In genomic region chr6:112216699-112217551, GRCh38 we compare ENCODE assay signal across 12 cellular contexts. TPM values are rescaled to one million over a fixed set of nuclear protein-coding genes. Genes with fewer than 3 reads are reported as not detected.
DNase-seq lines count a peak whose midpoint lies in the region; ATAC-seq, FAIRE-seq and TF ChIP-seq lines count a peak whose summit lies in the region.
"Had no signal": no experiment of that assay in that cellular context is flagged by ENCODE, and none has a peak within 500 bp of the region (broad histone marks: within the 10 kb centered on the region; RNA-seq: fewer than 3 reads in every experiment).

No MANE protein-coding gene starts in this region.

- H2BK15ac ChIP-seq in mesenchymal stem cell (ENCODE audit: low read depth, poor library complexity, severe bottlenecking), result no peak overlapping the region

- ATAC-seq in HG03342 (IDR thresholded peaks at IDR 0.05; ENCODE audit: unreplicated experiment), result no peak

- CTCF ChIA-PET in MCF 10A (lab: Yijun Ruan, JAX), result interaction anchor here (0.6 to 0.7 kb wide), 3 partner anchors 9 to 1154 kb away, joined by 3 to 4 read pairs (median 3); no protein-coding TSS in a partner anchor

- FAIRE-seq in HTR-8/SVneo (lab: Jason Lieb, UNC), result peak; percentile 49

- H3K4me2 ChIP-seq in mesenchymal stem cell (ENCODE audit: low read length, poor library complexity, severe bottlenecking), result no peak overlapping the region

- WGBS in mesenchymal stem cell, result 29% methylated on average over 5 of the region's 6 CpGs

- no peak for TF ChIP-seq CTCF in MCF 10A (IDR thresholded peaks at IDR 0.05; ENCODE audit: unreplicated experiment)

- POLR2A ChIA-PET in MCF 10A (lab: Yijun Ruan, JAX), result interaction anchor here (0.6 to 1.2 kb wide), 4 partner anchors 14 to 94 kb away, joined by 3 to 4 read pairs (median 4); no protein-coding TSS in a partner anchor

- H3K4me3 Mint-ChIP-seq in MCF 10A (ENCODE audit: unreplicated experiment), result no peak overlapping the region

- DNase-seq in AG08395 (ENCODE audit: low spot score), result peak; percentile 74
- DNase-seq in HTR-8/SVneo (ENCODE audit: insufficient read length, low spot score), result peak; percentile 48
- peak; percentile 85 for DNase-seq in MCF 10A (ENCODE audit: unreplicated experiment)
- DNase-seq in mesenchymal stem cell, result peak; percentile 94
- no peak for DNase-seq in RPMI8226
- DNase-seq in NOMO-1 treated with DMSO at 0.1 percent for 48 hours (lab: John Stamatoyannopoulos, UW; ENCODE audit: unreplicated experiment), result no peak
- no peak for DNase-seq in ecto neural progenitor cell (ENCODE audit: low spot score)
- DNase-seq: COR-L47 had no signal

- no peaks in the 10 kb centered on the region for H3K27me3 Mint-ChIP-seq in MCF 10A (ENCODE audit: insufficient read depth, unreplicated experiment)

- H3K4ac ChIP-seq in mesenchymal stem cell (ENCODE audit: low read depth in 1 of 2, low read length in 2 of 2), result no peak overlapping the region

- no peak overlapping the region for H2AK5ac ChIP-seq in mesenchymal stem cell (ENCODE audit: low read length, severe bottlenecking)

- peaks cover 6% of the 10 kb centered on the region for H3K4me1 ChIP-seq in mesenchymal stem cell (ENCODE audit: control insufficient read depth, insufficient read depth, low read depth, low read length)

- no peak overlapping the region for H2BK120ac ChIP-seq in mesenchymal stem cell (ENCODE audit: low read depth, low read length)

- H3K4me3 ChIP-seq in mesenchymal stem cell (ENCODE audit: insufficient read depth in 1 of 2, low read depth in 1 of 2, low read length in 2 of 2), result no peak overlapping the region

- no peaks in the 10 kb centered on the region for H3K79me1 ChIP-seq in mesenchymal stem cell (replicated peaks; ENCODE audit: low read length, poor library complexity, severe bottlenecking)

- no peak overlapping the region for H3K14ac ChIP-seq in mesenchymal stem cell (ENCODE audit: low read length in 2 of 2)

- peak overlapping the region; percentile 4 for H3K9ac ChIP-seq in mesenchymal stem cell (ENCODE audit: low read length)

- no peaks in the 10 kb centered on the region for H3K36me3 Mint-ChIP-seq in MCF 10A (ENCODE audit: insufficient read depth, unreplicated experiment)

- H3K18ac ChIP-seq in mesenchymal stem cell (ENCODE audit: low read depth in 1 of 2, low read length in 2 of 2), result peak overlapping the region in 1 of 2 experiments; percentile 37

- H4K8ac ChIP-seq in mesenchymal stem cell (ENCODE audit: low read length), result no peak overlapping the region

- H3K36me3 ChIP-seq in mesenchymal stem cell (ENCODE audit: control insufficient read depth in 1 of 2, insufficient read depth in 2 of 2, low read depth in 1 of 2, low read length in 2 of 2), result peaks cover 0 to 48% of the 10 kb centered on the region in 2 experiments
- H3K36me3 ChIP-seq: neutrophil had no signal

- no peak overlapping the region for H2BK12ac ChIP-seq in mesenchymal stem cell (ENCODE audit: low read length in 2 of 2)

- no peaks in the 10 kb centered on the region for H3K9me3 ChIP-seq in mesenchymal stem cell (ENCODE audit: control insufficient read depth, low read length)
- H3K9me3 ChIP-seq: neutrophil had no signal

- H3K23ac ChIP-seq in mesenchymal stem cell (ENCODE audit: low read length in 2 of 2), result no peak overlapping the region

- H3K27me3 ChIP-seq in mesenchymal stem cell (ENCODE audit: control insufficient read depth in 1 of 2, insufficient read depth in 1 of 2, low read length in 2 of 2), result no peaks in the 10 kb centered on the region
- H3K27me3 ChIP-seq: neutrophil had no signal

- H3K27ac ChIP-seq in mesenchymal stem cell (ENCODE audit: low read length, poor library complexity, severe bottlenecking), result no peak overlapping the region
- H3K27ac ChIP-seq: HL-60, neutrophil had no signal

- no peaks in the 10 kb centered on the region for H3K9me3 Mint-ChIP-seq in MCF 10A (ENCODE audit: unreplicated experiment)

- H3K27ac Mint-ChIP-seq in MCF 10A (ENCODE audit: low read depth, unreplicated experiment), result no peak overlapping the region

- H4K91ac ChIP-seq in mesenchymal stem cell (ENCODE audit: low read length), result no peak overlapping the region

- H3K4me1 Mint-ChIP-seq in MCF 10A (ENCODE audit: insufficient read depth, unreplicated experiment), result peaks cover 22% of the 10 kb centered on the region

- no peak overlapping the region for H2BK5ac ChIP-seq in mesenchymal stem cell (ENCODE audit: low read depth, low read length, poor library complexity, severe bottlenecking)

- BruUV-seq in MCF 10A (replicated peaks; lab: Mats Ljungman, UMichigan), result no TSS peak

- intact Hi-C loops in MCF 10A (cut with micrococcal nuclease), result no loop called here

- no peak overlapping the region for H2AFZ ChIP-seq in mesenchymal stem cell (ENCODE audit: low read depth, low read length)

RNA-seq across cellular contexts. Expression of gene LAMA4, which starts 37.4 kb away (rescaled TPM):
- 0.72 TPM in 1 of 2 replicates, not detected in the other for total RNA-seq in MCF 10A (2022)
- polyA plus RNA-seq in mesenchymal stem cell (2013, experiment 1 of 2), result 51.1 TPM
- polyA plus RNA-seq in mesenchymal stem cell (2013, experiment 2 of 2), result 47.5 TPM
- total RNA-seq: OCI-LY7 had no signal

Comparison
In these comparisons a context has a peak if more than half of its experiments do, and no peak if none do; other contexts are left out.
1. DNase-seq: peak in AG08395 (single experiment), HTR-8/SVneo (single experiment), MCF 10A (single experiment) and mesenchymal stem cell (single experiment); none in RPMI8226 (single experiment), NOMO-1 treated with DMSO at 0.1 percent for 48 hours (single experiment) and ecto neural progenitor cell (single experiment).